In the genomic region with DNA sequence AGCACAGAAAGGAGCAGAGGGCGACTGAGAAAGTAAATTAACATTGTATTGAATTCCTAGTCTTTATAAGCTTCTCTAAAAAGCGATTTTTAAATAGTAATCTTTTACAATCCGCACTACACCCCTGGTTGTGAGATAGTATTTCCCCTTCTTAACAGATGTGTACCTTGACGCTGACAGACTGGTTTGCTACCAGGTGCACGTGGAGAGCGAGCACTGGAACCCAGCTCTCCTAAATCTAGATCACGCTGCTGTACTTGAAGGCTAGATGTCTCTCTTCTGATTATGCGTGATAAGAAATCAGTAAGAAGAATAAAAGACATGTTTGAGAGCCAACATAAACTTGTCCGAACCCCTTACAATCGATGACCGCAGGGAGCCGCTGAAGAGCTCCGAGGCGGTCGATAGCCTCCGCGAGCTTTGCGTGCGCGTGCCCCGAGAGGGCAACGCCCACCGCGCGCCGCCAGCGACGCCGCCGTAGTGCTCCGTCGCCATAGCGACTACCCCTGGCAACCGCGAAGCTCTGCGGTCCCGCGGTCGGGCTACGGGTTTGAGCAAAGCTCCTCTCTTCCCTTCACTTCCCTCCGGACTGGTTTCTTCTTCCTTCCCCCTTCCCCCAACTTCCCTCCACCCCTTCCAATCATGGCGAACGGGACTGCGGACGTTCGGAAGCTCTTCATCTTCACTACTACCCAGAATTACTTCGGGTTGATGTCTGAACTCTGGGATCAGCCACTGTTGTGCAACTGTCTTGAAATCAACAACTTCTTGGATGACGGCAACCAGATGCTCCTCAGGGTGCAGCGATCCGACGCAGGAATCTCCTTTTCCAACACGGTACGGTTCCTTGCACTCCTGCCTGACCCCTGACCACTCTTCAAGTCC, we compare ENCODE assay signal across 1 cellular context.
TF ChIP-seq lines count a peak whose summit lies in the region.

A gene with protein sequence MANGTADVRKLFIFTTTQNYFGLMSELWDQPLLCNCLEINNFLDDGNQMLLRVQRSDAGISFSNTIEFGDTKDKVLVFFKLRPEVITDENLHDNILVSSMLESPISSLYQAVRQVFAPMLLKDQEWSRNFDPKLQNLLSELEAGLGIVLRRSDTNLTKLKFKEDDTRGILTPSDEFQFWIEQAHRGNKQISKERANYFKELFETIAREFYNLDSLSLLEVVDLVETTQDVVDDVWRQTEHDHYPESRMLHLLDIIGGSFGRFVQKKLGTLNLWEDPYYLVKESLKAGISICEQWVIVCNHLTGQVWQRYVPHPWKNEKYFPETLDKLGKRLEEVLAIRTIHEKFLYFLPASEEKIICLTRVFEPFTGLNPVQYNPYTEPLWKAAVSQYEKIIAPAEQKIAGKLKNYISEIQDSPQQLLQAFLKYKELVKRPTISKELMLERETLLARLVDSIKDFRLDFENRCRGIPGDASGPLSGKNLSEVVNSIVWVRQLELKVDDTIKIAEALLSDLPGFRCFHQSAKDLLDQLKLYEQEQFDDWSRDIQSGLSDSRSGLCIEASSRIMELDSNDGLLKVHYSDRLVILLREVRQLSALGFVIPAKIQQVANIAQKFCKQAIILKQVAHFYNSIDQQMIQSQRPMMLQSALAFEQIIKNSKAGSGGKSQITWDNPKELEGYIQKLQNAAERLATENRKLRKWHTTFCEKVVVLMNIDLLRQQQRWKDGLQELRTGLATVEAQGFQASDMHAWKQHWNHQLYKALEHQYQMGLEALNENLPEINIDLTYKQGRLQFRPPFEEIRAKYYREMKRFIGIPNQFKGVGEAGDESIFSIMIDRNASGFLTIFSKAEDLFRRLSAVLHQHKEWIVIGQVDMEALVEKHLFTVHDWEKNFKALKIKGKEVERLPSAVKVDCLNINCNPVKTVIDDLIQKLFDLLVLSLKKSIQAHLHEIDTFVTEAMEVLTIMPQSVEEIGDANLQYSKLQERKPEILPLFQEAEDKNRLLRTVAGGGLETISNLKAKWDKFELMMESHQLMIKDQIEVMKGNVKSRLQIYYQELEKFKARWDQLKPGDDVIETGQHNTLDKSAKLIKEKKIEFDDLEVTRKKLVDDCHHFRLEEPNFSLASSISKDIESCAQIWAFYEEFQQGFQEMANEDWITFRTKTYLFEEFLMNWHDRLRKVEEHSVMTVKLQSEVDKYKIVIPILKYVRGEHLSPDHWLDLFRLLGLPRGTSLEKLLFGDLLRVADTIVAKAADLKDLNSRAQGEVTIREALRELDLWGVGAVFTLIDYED (N-terminal part only) (plus strand): TSS at position 494 of the 885 bp plus-strand sequence. CDS start 149 bp downstream, at position 643.

TF ChIP-seq in HepG2, 621 proteins besides CTCF, POLR2A, EP300 and RAD21 (continued from another document and continues in another):
- no peak; the same call in 1 of the 2 replicates for TF ChIP-seq ESRRA (CRISPR knock-in tag; IDR thresholded peaks at IDR 0.05; ENCODE audit: low read depth)
- TF ChIP-seq, protein P1, sequence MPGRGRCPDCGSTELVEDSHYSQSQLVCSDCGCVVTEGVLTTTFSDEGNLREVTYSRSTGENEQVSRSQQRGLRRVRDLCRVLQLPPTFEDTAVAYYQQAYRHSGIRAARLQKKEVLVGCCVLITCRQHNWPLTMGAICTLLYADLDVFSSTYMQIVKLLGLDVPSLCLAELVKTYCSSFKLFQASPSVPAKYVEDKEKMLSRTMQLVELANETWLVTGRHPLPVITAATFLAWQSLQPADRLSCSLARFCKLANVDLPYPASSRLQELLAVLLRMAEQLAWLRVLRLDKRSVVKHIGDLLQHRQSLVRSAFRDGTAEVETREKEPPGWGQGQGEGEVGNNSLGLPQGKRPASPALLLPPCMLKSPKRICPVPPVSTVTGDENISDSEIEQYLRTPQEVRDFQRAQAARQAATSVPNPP (CRISPR knock-in tag; IDR thresholded peaks at IDR 0.05): no peak
- peak; percentile 43; the same call in 1 of the 2 replicates for TF ChIP-seq ZNF614 (CRISPR knock-in tag; IDR thresholded peaks at IDR 0.05; ENCODE audit: borderline replicate concordance)
- peak; percentile 42; the same call in 1 of the 2 replicates for TF ChIP-seq FOXK1 (CRISPR knock-in tag; IDR thresholded peaks at IDR 0.05; ENCODE audit: borderline replicate concordance, low read depth)
- no peak for TF ChIP-seq ATM (IDR thresholded peaks at IDR 0.05; ENCODE audit: borderline replicate concordance)
- TF ChIP-seq ZNF333 (CRISPR knock-in tag; IDR thresholded peaks at IDR 0.05; ENCODE audit: borderline replicate concordance): no peak
- TF ChIP-seq, protein P2, sequence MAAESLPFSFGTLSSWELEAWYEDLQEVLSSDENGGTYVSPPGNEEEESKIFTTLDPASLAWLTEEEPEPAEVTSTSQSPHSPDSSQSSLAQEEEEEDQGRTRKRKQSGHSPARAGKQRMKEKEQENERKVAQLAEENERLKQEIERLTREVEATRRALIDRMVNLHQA (CRISPR knock-in tag; IDR thresholded peaks at IDR 0.05): no peak
- 0 out of 2 replicates have a peak, but pooled peaks have one; percentile 52 for TF ChIP-seq AHR (CRISPR knock-in tag; IDR thresholded peaks at IDR 0.05)
- no peak for TF ChIP-seq TEAD2 (CRISPR knock-in tag; IDR thresholded peaks at IDR 0.05)
- peak; percentile 61; the same call in 1 of the 2 replicates for TF ChIP-seq RXRA (CRISPR knock-in tag; IDR thresholded peaks at IDR 0.05)
- TF ChIP-seq FOSL2 (CRISPR knock-in tag; IDR thresholded peaks at IDR 0.05): peak; percentile 29; the same call in 1 of the 2 replicates
- no peak; the same call in 1 of the 2 replicates for TF ChIP-seq ARHGAP35 (CRISPR knock-in tag; IDR thresholded peaks at IDR 0.05; ENCODE audit: borderline replicate concordance)
- TF ChIP-seq, protein P3, sequence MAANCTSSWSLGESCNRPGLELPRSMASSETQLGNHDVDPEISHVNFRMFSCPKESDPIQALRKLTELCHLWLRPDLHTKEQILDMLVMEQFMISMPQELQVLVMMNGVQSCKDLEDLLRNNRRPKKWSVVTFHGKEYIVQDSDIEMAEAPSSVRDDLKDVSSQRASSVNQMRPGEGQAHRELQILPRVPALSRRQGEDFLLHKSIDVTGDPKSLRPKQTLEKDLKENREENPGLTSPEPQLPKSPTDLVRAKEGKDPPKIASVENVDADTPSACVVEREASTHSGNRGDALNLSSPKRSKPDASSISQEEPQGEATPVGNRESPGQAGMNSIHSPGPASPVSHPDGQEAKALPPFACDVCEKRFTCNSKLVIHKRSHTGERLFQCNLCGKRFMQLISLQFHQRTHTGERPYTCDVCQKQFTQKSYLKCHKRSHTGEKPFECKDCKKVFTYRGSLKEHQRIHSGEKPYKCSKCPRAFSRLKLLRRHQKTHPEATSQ (CRISPR knock-in tag; IDR thresholded peaks at IDR 0.05; ENCODE audit: borderline replicate concordance): peak; percentile 56; the same call in 1 of the 2 replicates
- no peak for TF ChIP-seq CENPT (CRISPR knock-in tag; IDR thresholded peaks at IDR 0.05; ENCODE audit: low read depth)
- no peak for TF ChIP-seq ZFP36L1 (CRISPR knock-in tag; IDR thresholded peaks at IDR 0.05)
- peak; percentile 59 for TF ChIP-seq KAT8 (CRISPR knock-in tag; IDR thresholded peaks at IDR 0.05)
- TF ChIP-seq, protein P4, sequence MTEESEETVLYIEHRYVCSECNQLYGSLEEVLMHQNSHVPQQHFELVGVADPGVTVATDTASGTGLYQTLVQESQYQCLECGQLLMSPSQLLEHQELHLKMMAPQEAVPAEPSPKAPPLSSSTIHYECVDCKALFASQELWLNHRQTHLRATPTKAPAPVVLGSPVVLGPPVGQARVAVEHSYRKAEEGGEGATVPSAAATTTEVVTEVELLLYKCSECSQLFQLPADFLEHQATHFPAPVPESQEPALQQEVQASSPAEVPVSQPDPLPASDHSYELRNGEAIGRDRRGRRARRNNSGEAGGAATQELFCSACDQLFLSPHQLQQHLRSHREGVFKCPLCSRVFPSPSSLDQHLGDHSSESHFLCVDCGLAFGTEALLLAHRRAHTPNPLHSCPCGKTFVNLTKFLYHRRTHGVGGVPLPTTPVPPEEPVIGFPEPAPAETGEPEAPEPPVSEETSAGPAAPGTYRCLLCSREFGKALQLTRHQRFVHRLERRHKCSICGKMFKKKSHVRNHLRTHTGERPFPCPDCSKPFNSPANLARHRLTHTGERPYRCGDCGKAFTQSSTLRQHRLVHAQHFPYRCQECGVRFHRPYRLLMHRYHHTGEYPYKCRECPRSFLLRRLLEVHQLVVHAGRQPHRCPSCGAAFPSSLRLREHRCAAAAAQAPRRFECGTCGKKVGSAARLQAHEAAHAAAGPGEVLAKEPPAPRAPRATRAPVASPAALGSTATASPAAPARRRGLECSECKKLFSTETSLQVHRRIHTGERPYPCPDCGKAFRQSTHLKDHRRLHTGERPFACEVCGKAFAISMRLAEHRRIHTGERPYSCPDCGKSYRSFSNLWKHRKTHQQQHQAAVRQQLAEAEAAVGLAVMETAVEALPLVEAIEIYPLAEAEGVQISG (CRISPR knock-in tag; IDR thresholded peaks at IDR 0.05): peak; percentile 75
- no peak for TF ChIP-seq ZNF660 (CRISPR knock-in tag; IDR thresholded peaks at IDR 0.05; ENCODE audit: borderline replicate concordance, low read depth)
- no peak for TF ChIP-seq SMARCE1 (IDR thresholded peaks at IDR 0.05; ENCODE audit: borderline replicate concordance)
- TF ChIP-seq, protein P5, sequence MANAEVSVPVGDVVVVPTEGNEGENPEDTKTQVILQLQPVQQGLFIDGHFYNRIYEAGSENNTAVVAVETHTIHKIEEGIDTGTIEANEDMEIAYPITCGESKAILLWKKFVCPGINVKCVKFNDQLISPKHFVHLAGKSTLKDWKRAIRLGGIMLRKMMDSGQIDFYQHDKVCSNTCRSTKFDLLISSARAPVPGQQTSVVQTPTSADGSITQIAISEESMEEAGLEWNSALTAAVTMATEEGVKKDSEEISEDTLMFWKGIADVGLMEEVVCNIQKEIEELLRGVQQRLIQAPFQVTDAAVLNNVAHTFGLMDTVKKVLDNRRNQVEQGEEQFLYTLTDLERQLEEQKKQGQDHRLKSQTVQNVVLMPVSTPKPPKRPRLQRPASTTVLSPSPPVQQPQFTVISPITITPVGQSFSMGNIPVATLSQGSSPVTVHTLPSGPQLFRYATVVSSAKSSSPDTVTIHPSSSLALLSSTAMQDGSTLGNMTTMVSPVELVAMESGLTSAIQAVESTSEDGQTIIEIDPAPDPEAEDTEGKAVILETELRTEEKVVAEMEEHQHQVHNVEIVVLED (CRISPR knock-in tag; IDR thresholded peaks at IDR 0.05; ENCODE audit: borderline replicate concordance): peak; percentile 97
- TF ChIP-seq, protein P6, sequence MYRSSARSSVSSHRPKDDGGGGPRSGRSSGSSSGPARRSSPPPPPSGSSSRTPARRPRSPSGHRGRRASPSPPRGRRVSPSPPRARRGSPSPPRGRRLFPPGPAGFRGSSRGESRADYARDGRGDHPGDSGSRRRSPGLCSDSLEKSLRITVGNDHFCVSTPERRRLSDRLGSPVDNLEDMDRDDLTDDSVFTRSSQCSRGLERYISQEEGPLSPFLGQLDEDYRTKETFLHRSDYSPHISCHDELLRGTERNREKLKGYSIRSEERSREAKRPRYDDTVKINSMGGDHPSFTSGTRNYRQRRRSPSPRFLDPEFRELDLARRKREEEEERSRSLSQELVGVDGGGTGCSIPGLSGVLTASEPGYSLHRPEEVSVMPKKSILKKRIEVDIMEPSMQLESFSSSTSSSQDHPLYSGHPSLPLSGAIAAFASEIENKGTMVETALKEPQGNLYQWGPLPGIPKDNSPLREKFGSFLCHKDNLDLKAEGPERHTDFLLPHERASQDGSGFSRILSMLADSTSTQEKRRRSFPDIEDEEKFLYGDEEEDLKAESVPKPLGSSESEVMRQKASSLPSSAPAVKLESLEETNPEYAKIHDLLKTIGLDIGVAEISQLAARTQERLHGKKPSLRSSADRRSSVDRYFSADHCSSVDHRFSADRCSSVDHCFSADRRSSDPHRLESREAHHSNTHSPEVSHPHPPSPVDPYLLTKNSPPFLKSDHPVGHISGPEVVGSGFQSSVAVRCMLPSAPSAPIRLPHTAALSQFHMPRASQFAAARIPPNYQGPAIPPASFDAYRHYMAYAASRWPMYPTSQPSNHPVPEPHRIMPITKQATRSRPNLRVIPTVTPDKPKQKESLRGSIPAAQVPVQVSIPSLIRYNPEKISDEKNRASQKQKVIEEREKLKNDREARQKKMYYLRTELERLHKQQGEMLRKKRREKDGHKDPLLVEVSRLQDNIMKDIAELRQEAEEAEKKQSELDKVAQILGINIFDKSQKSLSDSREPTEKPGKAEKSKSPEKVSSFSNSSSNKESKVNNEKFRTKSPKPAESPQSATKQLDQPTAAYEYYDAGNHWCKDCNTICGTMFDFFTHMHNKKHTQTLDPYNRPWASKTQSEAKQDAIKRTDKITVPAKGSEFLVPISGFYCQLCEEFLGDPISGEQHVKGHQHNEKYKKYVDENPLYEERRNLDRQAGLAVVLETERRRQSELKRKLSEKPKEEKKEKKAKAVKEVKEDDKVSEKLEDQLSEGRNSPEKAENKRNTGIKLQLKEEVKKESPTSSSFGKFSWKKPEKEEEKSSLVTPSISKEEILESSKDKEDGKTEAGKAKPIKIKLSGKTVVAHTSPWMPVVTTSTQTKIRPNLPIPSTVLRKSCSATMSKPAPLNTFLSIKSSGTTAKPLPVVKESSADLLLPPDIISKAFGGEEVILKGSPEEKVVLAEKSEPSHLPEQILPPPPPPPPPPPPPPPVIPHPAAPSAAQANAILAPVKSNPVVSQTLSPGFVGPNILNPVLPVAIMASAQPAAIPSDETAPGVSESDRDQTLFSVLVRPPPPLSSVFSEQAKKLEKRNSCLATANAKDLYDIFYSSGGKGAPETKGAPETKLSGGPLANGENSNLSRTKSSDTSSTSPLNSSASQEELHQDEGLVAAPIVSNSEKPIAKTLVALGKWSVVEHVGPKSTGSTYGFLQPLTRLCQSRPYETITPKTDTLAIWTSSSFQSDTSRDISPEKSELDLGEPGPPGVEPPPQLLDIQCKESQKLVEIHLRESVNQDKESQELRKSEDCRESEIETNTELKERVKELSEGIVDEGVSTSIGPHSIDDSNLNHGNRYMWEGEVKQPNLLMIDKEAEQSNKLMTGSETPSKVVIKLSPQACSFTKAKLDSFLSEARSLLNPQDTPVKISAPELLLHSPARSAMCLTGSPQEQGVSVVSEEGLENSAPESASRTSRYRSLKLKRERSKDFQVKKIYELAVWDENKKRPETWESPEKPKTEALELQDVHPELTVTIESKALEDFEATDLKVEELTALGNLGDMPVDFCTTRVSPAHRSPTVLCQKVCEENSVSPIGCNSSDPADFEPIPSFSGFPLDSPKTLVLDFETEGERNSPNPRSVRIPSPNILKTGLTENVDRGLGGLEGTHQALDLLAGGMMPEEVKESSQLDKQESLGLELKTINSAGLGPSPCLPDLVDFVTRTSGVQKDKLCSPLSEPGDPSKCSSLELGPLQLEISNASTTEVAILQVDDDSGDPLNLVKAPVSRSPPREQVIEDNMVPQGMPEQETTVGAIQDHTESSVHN (CRISPR knock-in tag; IDR thresholded peaks at IDR 0.05): no peak
- TF ChIP-seq ZNF879 (CRISPR knock-in tag; IDR thresholded peaks at IDR 0.05): no peak
- TF ChIP-seq JARID2 (CRISPR knock-in tag; IDR thresholded peaks at IDR 0.05; ENCODE audit: insufficient replicate concordance): peak; percentile 51
- peak; percentile 73; the same call in 1 of the 2 replicates for TF ChIP-seq NFKB2 (CRISPR knock-in tag; IDR thresholded peaks at IDR 0.05; ENCODE audit: borderline replicate concordance)
- TF ChIP-seq ZNF552 (CRISPR knock-in tag; IDR thresholded peaks at IDR 0.05; ENCODE audit: borderline replicate concordance): no peak
- TF ChIP-seq, protein P7, sequence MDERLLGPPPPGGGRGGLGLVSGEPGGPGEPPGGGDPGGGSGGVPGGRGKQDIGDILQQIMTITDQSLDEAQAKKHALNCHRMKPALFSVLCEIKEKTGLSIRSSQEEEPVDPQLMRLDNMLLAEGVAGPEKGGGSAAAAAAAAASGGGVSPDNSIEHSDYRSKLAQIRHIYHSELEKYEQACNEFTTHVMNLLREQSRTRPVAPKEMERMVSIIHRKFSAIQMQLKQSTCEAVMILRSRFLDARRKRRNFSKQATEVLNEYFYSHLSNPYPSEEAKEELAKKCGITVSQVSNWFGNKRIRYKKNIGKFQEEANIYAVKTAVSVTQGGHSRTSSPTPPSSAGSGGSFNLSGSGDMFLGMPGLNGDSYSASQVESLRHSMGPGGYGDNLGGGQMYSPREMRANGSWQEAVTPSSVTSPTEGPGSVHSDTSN (CRISPR knock-in tag; IDR thresholded peaks at IDR 0.05): no peak
